8 cellular contexts compared by ENCODE assay signal in the genomic region with DNA sequence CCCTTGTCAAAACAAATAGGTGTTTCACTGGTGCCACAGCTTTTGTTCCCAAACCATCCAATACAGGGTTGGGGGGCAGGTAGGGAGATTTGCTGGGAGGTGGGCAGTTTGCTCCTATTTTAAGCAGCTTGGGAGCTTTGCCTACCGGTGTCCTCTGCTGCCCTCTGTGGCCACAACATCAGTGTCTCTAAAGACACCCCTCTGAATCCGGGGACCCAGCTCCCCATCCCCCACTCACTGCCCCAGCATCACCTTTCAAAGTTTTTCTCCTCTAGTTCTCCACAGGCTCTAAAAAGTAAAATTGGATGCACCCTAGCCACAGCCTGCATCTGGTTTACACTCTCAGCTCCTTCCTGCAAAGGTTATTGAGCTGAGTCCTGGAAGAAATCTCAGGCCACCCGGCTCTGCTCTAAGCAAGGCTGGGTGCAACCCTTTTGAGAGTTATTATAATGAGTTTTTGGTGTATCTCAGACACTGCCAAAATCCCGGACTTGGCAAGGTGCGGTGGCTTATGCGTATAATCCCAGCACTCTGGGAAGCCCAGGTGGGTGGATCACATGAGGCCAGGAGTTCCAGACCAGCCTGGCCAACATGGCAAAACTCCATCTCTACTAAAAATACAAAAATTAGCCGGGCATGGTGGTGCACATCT. TPM values are rescaled to one million over a fixed set of nuclear protein-coding genes. Genes with fewer than 3 reads are reported as not detected.
A peak's percentile ranks its signal among the peaks of the same experiment; 100 is the strongest.
DNase-seq lines count a peak whose midpoint lies in the region; ATAC-seq and TF ChIP-seq lines count a peak whose summit lies in the region.

No MANE protein-coding gene starts in this region.

- no peak for TF ChIP-seq CTCF in CD4-positive, alpha-beta T cell (IDR thresholded peaks at IDR 0.05)
- TF ChIP-seq CTCF in kidney epithelial cell (IDR thresholded peaks at IDR 0.05; ENCODE audit: insufficient read depth, low read length, poor library complexity, severe bottlenecking): peak; percentile 42

- CTCF ChIA-PET in CD4-positive, alpha-beta T cell (lab: Charles Lee): interaction anchor here (0.7 to 1.1 kb wide), 2 partner anchors 9 to 232 kb away, joined by 4 to 5 read pairs; no protein-coding TSS in a partner anchor

- peak in 2 of 10 experiments; percentile 20 to 28 for DNase-seq in CD4-positive, alpha-beta T cell
- DNase-seq in HCEC 1CT (peak; percentile 33), kidney epithelial cell (ENCODE audit: low read depth) (no peak), GM19238 (ENCODE audit: insufficient read length, low spot score) (no peak)
- peak; percentile 27 for DNase-seq in activated CD8-positive, alpha-beta memory T cell treated with anti-CD3 and anti-CD28 coated beads, Interleukin-2, amount 50 U/mL, for 4 hours
- DNase-seq in natural killer cell treated with Interleukin-12 subunit alpha and Interleukin-12 subunit beta and Interleukin-15 and Interleukin-18, amount 100 ng/mL, for 72 hours (ENCODE audit: low spot score): no peak

- no peaks in the 10 kb centered on the region for H3K9me3 ChIP-seq in CD4-positive, alpha-beta T cell (ENCODE audit: control insufficient read depth, low read length)

- intact Hi-C loops in CD4-positive, alpha-beta T cell (cut with DNase I, micrococcal nuclease): loop anchor here in 1 of 2 experiments (5.0 to 10.0 kb wide), 2 partner anchors 232 to 640 kb away; no protein-coding TSS in a partner anchor

- peaks cover 14% of the 10 kb centered on the region for H3K27me3 ChIP-seq in CD4-positive, alpha-beta T cell (ENCODE audit: control insufficient read depth, insufficient read depth, low read length)
- H3K27me3 ChIP-seq in kidney epithelial cell (ENCODE audit: control insufficient read depth, insufficient read depth, low read length): peaks cover 26% of the 10 kb centered on the region

- no peak overlapping the region for H3K27ac Mint-ChIP-seq in CD4-positive, alpha-beta T cell
- H3K27ac Mint-ChIP-seq in natural killer cell treated with Interleukin-12 subunit alpha and Interleukin-12 subunit beta and Interleukin-15 and Interleukin-18, amount 100 ng/mL, for 72 hours: no peak overlapping the region

- no peak for ATAC-seq in CD4-positive, alpha-beta T cell (ENCODE audit: poor library complexity)
- ATAC-seq in GM18861 (IDR thresholded peaks at IDR 0.05; ENCODE audit: unreplicated experiment) (no peak), HG02938 (IDR thresholded peaks at IDR 0.05; ENCODE audit: unreplicated experiment) (no peak)
- ATAC-seq in natural killer cell treated with Interleukin-12 subunit alpha and Interleukin-12 subunit beta and Interleukin-15 and Interleukin-18, amount 100 ng/mL, for 72 hours: no peak

- no peak overlapping the region for H3K4me3 ChIP-seq in kidney epithelial cell (ENCODE audit: low read depth, low read length)

- no peak overlapping the region for H3K27ac ChIP-seq in CD4-positive, alpha-beta T cell (ENCODE audit: low read depth, low read length)

- no peaks in the 10 kb centered on the region for H3K36me3 ChIP-seq in kidney epithelial cell (ENCODE audit: control insufficient read depth, insufficient read depth, low read length)

- no peaks in the 10 kb centered on the region for H3K9me3 Mint-ChIP-seq in CD4-positive, alpha-beta T cell
- no peaks in the 10 kb centered on the region for H3K9me3 Mint-ChIP-seq in natural killer cell treated with Interleukin-12 subunit alpha and Interleukin-12 subunit beta and Interleukin-15 and Interleukin-18, amount 100 ng/mL, for 72 hours

- H3K27me3 Mint-ChIP-seq in CD4-positive, alpha-beta T cell: peaks cover 16% of the 10 kb centered on the region
- peaks cover 11 to 21% of the 10 kb centered on the region in 2 donors for H3K27me3 Mint-ChIP-seq in natural killer cell treated with Interleukin-12 subunit alpha and Interleukin-12 subunit beta and Interleukin-15 and Interleukin-18, amount 100 ng/mL, for 72 hours

- peak overlapping the region; percentile 65 for H3K4me3 Mint-ChIP-seq in CD4-positive, alpha-beta T cell
- H3K4me3 Mint-ChIP-seq in natural killer cell treated with Interleukin-12 subunit alpha and Interleukin-12 subunit beta and Interleukin-15 and Interleukin-18, amount 100 ng/mL, for 72 hours: no peak overlapping the region

- H3K36me3 Mint-ChIP-seq in CD4-positive, alpha-beta T cell (ENCODE audit: low read depth): peaks cover 11% of the 10 kb centered on the region
- peaks cover under 1% of the 10 kb centered on the region for H3K36me3 Mint-ChIP-seq in natural killer cell treated with Interleukin-12 subunit alpha and Interleukin-12 subunit beta and Interleukin-15 and Interleukin-18, amount 100 ng/mL, for 72 hours

- H3K4me1 Mint-ChIP-seq in CD4-positive, alpha-beta T cell (ENCODE audit: low read depth): peaks cover 21% of the 10 kb centered on the region
- peaks cover 5 to 17% of the 10 kb centered on the region in 2 donors for H3K4me1 Mint-ChIP-seq in natural killer cell treated with Interleukin-12 subunit alpha and Interleukin-12 subunit beta and Interleukin-15 and Interleukin-18, amount 100 ng/mL, for 72 hours (ENCODE audit: low read depth in 2 of 2)

- POLR2A ChIA-PET in CD4-positive, alpha-beta T cell (lab: Charles Lee): interaction anchor here (1.1 kb wide), 1 partner anchor 231 kb away, joined by 4 read pairs; no protein-coding TSS in a partner anchor

RNA-seq across cellular contexts. Expression of a gene that starts 2.9 kb away (rescaled TPM):
- total RNA-seq in CD4-positive, alpha-beta T cell: 1 to 10 TPM; 4.2 to 5.4 TPM
- 94.3 and 134 TPM in 2 replicates for total RNA-seq in kidney epithelial cell
- 10 to 100 TPM in 1 of 2 donors, 1 to 10 TPM in 1; 7.5 to 84.7 TPM for total RNA-seq in natural killer cell treated with Interleukin-12 subunit alpha and Interleukin-12 subunit beta and Interleukin-15 and Interleukin-18, amount 100 ng/mL, for 72 hours

Comparison
In these comparisons a context has a peak if more than half of its experiments do, and no peak if none do; other contexts are left out.
1. DNase-seq: peak in HCEC 1CT (single experiment) and activated CD8-positive, alpha-beta memory T cell treated with anti-CD3 and anti-CD28 coated beads, Interleukin-2, amount 50 U/mL, for 4 hours (single experiment); none in kidney epithelial cell (single experiment), natural killer cell treated with Interleukin-12 subunit alpha and Interleukin-12 subunit beta and Interleukin-15 and Interleukin-18, amount 100 ng/mL, for 72 hours (single experiment) and GM19238 (single experiment).